Comparison of ENCODE assay signal across 21 cellular contexts in the genomic region with DNA sequence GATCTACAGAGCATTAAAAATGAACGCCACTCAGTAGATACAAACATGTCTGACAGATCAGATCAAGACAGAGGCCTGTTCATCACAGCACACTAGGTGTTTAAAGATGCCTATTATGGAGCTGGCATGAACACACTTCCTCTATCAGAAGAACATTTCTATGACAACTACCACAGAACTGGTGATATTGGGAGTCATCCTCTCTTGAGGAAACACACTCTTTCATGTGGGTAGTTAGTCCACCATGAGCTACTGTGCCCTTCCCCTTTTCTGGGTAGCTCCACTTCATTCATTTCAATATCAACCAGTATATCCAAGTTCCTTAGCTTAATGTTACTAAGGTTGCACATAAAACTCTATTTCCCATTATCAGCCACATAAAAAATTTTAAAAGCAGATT. TPM values are rescaled to one million over a fixed set of nuclear protein-coding genes. Genes with fewer than 3 reads are reported as not detected.
"Had no signal": no experiment of that assay in that cellular context is flagged by ENCODE, and none has a peak within 500 bp of the region (broad histone marks: within the 10 kb centered on the region; RNA-seq: fewer than 3 reads in every experiment).

No MANE protein-coding gene starts in this region.

- H3K4me2 ChIP-seq: hepatocyte had no signal

- DNase-seq: activated CD4-positive, alpha-beta memory T cell treated with anti-CD3 and anti-CD28 coated beads, Interleukin-2, amount 10 ng/mL, durations not matched to agents 7 days and 5 days; activated CD4-positive, alpha-beta T cell treated with anti-CD3 and anti-CD28 coated beads for 1 hour; activated CD4-positive, alpha-beta T cell treated with anti-CD3 and anti-CD28 coated beads, Interleukin-2, amount 10 ng/mL, durations not matched to agents 7 days and 5 days; activated T-cell treated with anti-CD3 and anti-CD28 coated beads, Interleukin-2, amount 50 U/mL, for 4 hours; dermis blood vessel endothelial cell; effector CD8-positive, alpha-beta T cell; islet precursor cell; naive thymus-derived CD8-positive, alpha-beta T cell; nucleus accumbens; pancreas; retina; stimulated activated CD4-positive, alpha-beta T cell treated with anti-CD3 and anti-CD28 coated beads, Interleukin-12 subunit alpha, Interleukin-12 subunit beta, amount 100 ng/mL, for 4 hours; stimulated activated CD4-positive, alpha-beta T cell treated with anti-CD3 and anti-CD28 coated beads, Interleukin-4, amount 100 ng/mL, for 1 hour had no signal

- H3K4me3 ChIP-seq: gastroesophageal sphincter, hepatocyte, pancreas, prostate gland, skin epidermis, thoracic aorta, vagina had no signal

- ATAC-seq: activated T-cell treated with anti-CD3 and anti-CD28 coated beads, Interleukin-2, amount 50 U/mL, for 4 hours; activated T-helper 17 cell treated with anti-CD3 and anti-CD28 coated beads, Interleukin-2, amount 50 U/mL, for 72 hours; gastroesophageal sphincter; naive thymus-derived CD8-positive, alpha-beta T cell; pancreas; sciatic nerve had no signal

- H3K79me2 ChIP-seq: hepatocyte had no signal

- H2AFZ ChIP-seq: hepatocyte had no signal

- H3K9me3 ChIP-seq: gastroesophageal sphincter, pancreas, prostate gland, thoracic aorta, vagina had no signal

- H3K4me1 ChIP-seq: pancreas, prostate gland, vagina had no signal

- H3K27me3 ChIP-seq: gastroesophageal sphincter, hepatocyte had no signal

- H3K27ac ChIP-seq: gastroesophageal sphincter, hepatocyte, pancreas, prostate gland, skin epidermis, thoracic aorta, vagina had no signal

- H3K36me3 ChIP-seq: gastroesophageal sphincter, pancreas, prostate gland, thoracic aorta, vagina had no signal

RNA-seq across cellular contexts. Expression of gene MAOB, which starts 46.7 kb away (rescaled TPM):
- total RNA-seq: activated CD4-positive, alpha-beta memory T cell treated with anti-CD3 and anti-CD28 coated beads, Interleukin-2, amount 10 ng/mL, durations not matched to agents 7 days and 5 days; activated CD4-positive, alpha-beta T cell treated with anti-CD3 and anti-CD28 coated beads, Interleukin-2, amount 10 ng/mL, durations not matched to agents 7 days and 5 days; activated T-helper 17 cell treated with anti-CD3 and anti-CD28 coated beads, Interleukin-2, amount 50 U/mL, for 72 hours; dermis blood vessel endothelial cell; naive thymus-derived CD8-positive, alpha-beta T cell had no signal
- polyA plus RNA-seq: naive thymus-derived CD8-positive, alpha-beta T cell had no signal
